Comparison of ENCODE assay signal across 8 cellular contexts in genomic region chr11:74004694-74005615, GRCh38. TPM values are rescaled to one million over a fixed set of nuclear protein-coding genes. Genes with fewer than 3 reads are reported as not detected.
DNase-seq lines count a peak whose midpoint lies in the region; ATAC-seq and TF ChIP-seq lines count a peak whose summit lies in the region.

No MANE protein-coding gene starts in this region.

- H3K27me3 Mint-ChIP-seq in activated CD4-positive, alpha-beta T cell treated with anti-CD3 and anti-CD28 coated beads, Interleukin-2, amount 10 ng/mL, durations not matched to agents 24 days and 14 days = no peaks in the 10 kb centered on the region
- no peaks in the 10 kb centered on the region for H3K27me3 Mint-ChIP-seq in osteocyte (ENCODE audit: unreplicated experiment)

- peak; percentile 96 for DNase-seq in activated CD4-positive, alpha-beta T cell treated with anti-CD3 and anti-CD28 coated beads, Interleukin-2, amount 10 ng/mL, durations not matched to agents 24 days and 14 days
- peak; percentile 64 for DNase-seq in effector CD8-positive, alpha-beta T cell (lab: John Stamatoyannopoulos, UW)
- peak in 2 of 3 donors; percentile 74 to 75 for DNase-seq in stimulated activated CD4-positive, alpha-beta T cell treated with anti-CD3 and anti-CD28 coated beads, TNF-alpha, amount 100 ng/mL, for 48 hours (ENCODE audit: low read depth in 3 of 3)
- no peak for DNase-seq in kidney tubule cell (ENCODE audit: low spot score)
- no peak for DNase-seq in HCEC 1CT
- no peak for DNase-seq in osteocyte (ENCODE audit: extremely low spot score, unreplicated experiment)
- no peak for DNase-seq in NCI-H187 treated with DMSO at 0.1 percent for 48 hours (lab: John Stamatoyannopoulos, UW)

- peak overlapping the region; percentile 96 for H3K27ac Mint-ChIP-seq in activated CD4-positive, alpha-beta T cell treated with anti-CD3 and anti-CD28 coated beads, Interleukin-2, amount 10 ng/mL, durations not matched to agents 24 days and 14 days
- H3K27ac Mint-ChIP-seq in osteocyte (ENCODE audit: unreplicated experiment) = no peak overlapping the region

- H3K4me1 Mint-ChIP-seq in activated CD4-positive, alpha-beta T cell treated with anti-CD3 and anti-CD28 coated beads, Interleukin-2, amount 10 ng/mL, durations not matched to agents 24 days and 14 days = peaks cover 67% of the 10 kb centered on the region
- H3K4me1 Mint-ChIP-seq in osteocyte (ENCODE audit: unreplicated experiment) = no peaks in the 10 kb centered on the region

- H3K4me3 Mint-ChIP-seq in activated CD4-positive, alpha-beta T cell treated with anti-CD3 and anti-CD28 coated beads, Interleukin-2, amount 10 ng/mL, durations not matched to agents 24 days and 14 days = peak overlapping the region; percentile 73
- H3K4me3 Mint-ChIP-seq in osteocyte (ENCODE audit: unreplicated experiment) = no peak overlapping the region

- H3K36me3 Mint-ChIP-seq in activated CD4-positive, alpha-beta T cell treated with anti-CD3 and anti-CD28 coated beads, Interleukin-2, amount 10 ng/mL, durations not matched to agents 24 days and 14 days (ENCODE audit: low read depth) = peaks cover 27% of the 10 kb centered on the region
- H3K36me3 Mint-ChIP-seq in osteocyte (ENCODE audit: unreplicated experiment) = peaks cover 9% of the 10 kb centered on the region

- no peaks in the 10 kb centered on the region for H3K9me3 Mint-ChIP-seq in activated CD4-positive, alpha-beta T cell treated with anti-CD3 and anti-CD28 coated beads, Interleukin-2, amount 10 ng/mL, durations not matched to agents 24 days and 14 days
- H3K9me3 Mint-ChIP-seq in osteocyte (ENCODE audit: unreplicated experiment) = no peaks in the 10 kb centered on the region

- ATAC-seq in GM21737 (IDR thresholded peaks at IDR 0.05; ENCODE audit: unreplicated experiment) = peak; percentile 54

- TF ChIP-seq CTCF in osteocyte (IDR thresholded peaks at IDR 0.05) = no peak

- intact Hi-C loops in activated CD4-positive, alpha-beta T cell treated with anti-CD3 and anti-CD28 coated beads, Interleukin-2, amount 10 ng/mL, durations not matched to agents 24 days and 14 days (cut with micrococcal nuclease) = loop anchor here (1.0 to 2.0 kb wide), 2 partner anchors 10 to 16 kb away; no protein-coding TSS in a partner anchor

RNA-seq across cellular contexts. Expression of gene UCP3, which starts 3.9 kb away (rescaled TPM):
- total RNA-seq in activated CD4-positive, alpha-beta T cell treated with anti-CD3 and anti-CD28 coated beads, Interleukin-2, amount 10 ng/mL, durations not matched to agents 24 days and 14 days = 2.9 and 3.6 TPM in 2 replicates
- total RNA-seq in osteocyte = 1.0 and 1.8 TPM in 2 replicates

RNA-seq across cellular contexts. Expression of gene UCP2, which starts 22.3 kb away (rescaled TPM):
- 447 and 452 TPM in 2 replicates for total RNA-seq in activated CD4-positive, alpha-beta T cell treated with anti-CD3 and anti-CD28 coated beads, Interleukin-2, amount 10 ng/mL, durations not matched to agents 24 days and 14 days
- 26.4 and 31.8 TPM in 2 replicates for total RNA-seq in osteocyte

RNA-seq across cellular contexts. Expression of gene DNAJB13, which starts 54.1 kb away (rescaled TPM):
- 0.26 and 1.0 TPM in 2 replicates for total RNA-seq in activated CD4-positive, alpha-beta T cell treated with anti-CD3 and anti-CD28 coated beads, Interleukin-2, amount 10 ng/mL, durations not matched to agents 24 days and 14 days
- not detected in 2 replicates for total RNA-seq in osteocyte

Comparison
In these comparisons a context has a peak if more than half of its experiments do, and no peak if none do; other contexts are left out.
1. DNase-seq: peak in activated CD4-positive, alpha-beta T cell treated with anti-CD3 and anti-CD28 coated beads, Interleukin-2, amount 10 ng/mL, durations not matched to agents 24 days and 14 days (single experiment), effector CD8-positive, alpha-beta T cell (single experiment) and stimulated activated CD4-positive, alpha-beta T cell treated with anti-CD3 and anti-CD28 coated beads, TNF-alpha, amount 100 ng/mL, for 48 hours (2 of 3); none in kidney tubule cell (single experiment), HCEC 1CT (single experiment), osteocyte (single experiment) and NCI-H187 treated with DMSO at 0.1 percent for 48 hours (single experiment).
2. RNA of gene UCP2, which starts 22.3 kb away (total RNA-seq): 447 to 452 TPM in activated CD4-positive, alpha-beta T cell treated with anti-CD3 and anti-CD28 coated beads, Interleukin-2, amount 10 ng/mL, durations not matched to agents 24 days and 14 days; 26.4 to 31.8 TPM in osteocyte; every median in the first group is over 10 times any median in the second.